In genomic region chr16:82735176-82735575, GRCh38 we compare ENCODE assay signal across 16 cellular contexts.
DNase-seq lines count a peak whose midpoint lies in the region; ATAC-seq and TF ChIP-seq lines count a peak whose summit lies in the region.
"Had no signal": no experiment of that assay in that cellular context is flagged by ENCODE, and none has a peak within 500 bp of the region (broad histone marks: within the 10 kb centered on the region; RNA-seq: fewer than 3 reads in every experiment).

No MANE protein-coding gene starts in this region.

- peak overlapping the region in 2 of 5 experiments; percentile 1 to 48 for H3K4me3 Mint-ChIP-seq in brain
- peak overlapping the region; percentile 28 for H3K4me3 Mint-ChIP-seq in memory B cell

- H3K9me3 Mint-ChIP-seq in brain (peaks cover 0 to 2% (median 2%) of the 10 kb centered on the region in 5 experiments), memory B cell (peaks cover 1% of the 10 kb centered on the region)

- TF ChIP-seq CTCF in brain (conservative IDR thresholded peaks at IDR 0.05) (no peak), thyroid gland (IDR thresholded peaks at IDR 0.05) (no peak)

- intact Hi-C loops in thyroid gland (cut with DNase I) = no loop called here

- DNase-seq in memory B cell (ENCODE audit: low spot score in 2 of 2) = no peak
- peak; percentile 42 to 53 for DNase-seq in thyroid gland
- no peak for DNase-seq in NCI-H1417 treated with DMSO at 0.1 percent for 48 hours (lab: John Stamatoyannopoulos, UW)
- DNase-seq: caudate nucleus; DMS153; kidney glomerular epithelial cell; mucosa of descending colon; NCI-H2081 treated with DMSO at 0.1 percent for 48 hours; NCI-H524 treated with DMSO at 0.1 percent for 48 hours; stimulated activated CD4-positive, alpha-beta T cell treated with anti-CD3 and anti-CD28 coated beads, Interleukin-4, amount 100 ng/mL, for 4 hours; stimulated activated CD8-positive, alpha-beta memory T cell treated with anti-CD3 and anti-CD28 coated beads, Interleukin-4, amount 100 ng/mL, for 48 hours had no signal

- H3K27me3 Mint-ChIP-seq in brain = peaks cover 3% of the 10 kb centered on the region
- H3K27me3 Mint-ChIP-seq in memory B cell = no peaks in the 10 kb centered on the region

- no peak overlapping the region for H3K27ac ChIP-seq in thyroid gland

- H3K4me1 ChIP-seq in thyroid gland = peaks cover 0 to 7% of the 10 kb centered on the region in 2 donors
- H3K4me1 ChIP-seq: HAP-1 had no signal

- no peak overlapping the region for H3K4me3 ChIP-seq in thyroid gland (replicated peaks in 1 of 3)
- H3K4me3 ChIP-seq: HAP-1, mucosa of descending colon had no signal

- 12 to 39% methylated on average over 3 of the region's 3 CpGs for WGBS in thyroid gland, 2 donors

- no peaks in the 10 kb centered on the region for H3K36me3 ChIP-seq in thyroid gland
- H3K36me3 ChIP-seq: HAP-1 had no signal

- H3K27ac Mint-ChIP-seq in brain (peak overlapping the region in 4 of 5 experiments; percentile 5 to 69 (median 33)), memory B cell (no peak overlapping the region)

- H3K36me3 Mint-ChIP-seq in brain (peaks cover under 1% of the 10 kb centered on the region), memory B cell (peaks cover 2% of the 10 kb centered on the region)

- ATAC-seq in HG02610 (IDR thresholded peaks at IDR 0.05; ENCODE audit: unreplicated experiment) (peak; percentile 42), memory B cell (ENCODE audit: low read depth) (no peak), HG03025 (IDR thresholded peaks at IDR 0.05; ENCODE audit: low FRiP score, unreplicated experiment) (no peak), esophagus mucosa (no peak)
- ATAC-seq: mucosa of descending colon had no signal

- H3K4me1 Mint-ChIP-seq in brain (peaks cover 42% of the 10 kb centered on the region), memory B cell (peaks cover 19% of the 10 kb centered on the region)

- no peak for TF ChIP-seq POLR2A in thyroid gland (IDR thresholded peaks at IDR 0.05)

- H3K27me3 ChIP-seq in thyroid gland = no peaks in the 10 kb centered on the region

- H3K9me3 ChIP-seq in thyroid gland = no peaks in the 10 kb centered on the region
- H3K9me3 ChIP-seq: HAP-1, mucosa of descending colon had no signal

Comparison
In these comparisons a context has a peak if more than half of its experiments do, and no peak if none do; other contexts are left out.
1. DNase-seq: peak in thyroid gland (2 of 2); none in memory B cell (0 of 2) and NCI-H1417 treated with DMSO at 0.1 percent for 48 hours (single experiment).